12 cellular contexts compared by ENCODE assay signal in the genomic region with DNA sequence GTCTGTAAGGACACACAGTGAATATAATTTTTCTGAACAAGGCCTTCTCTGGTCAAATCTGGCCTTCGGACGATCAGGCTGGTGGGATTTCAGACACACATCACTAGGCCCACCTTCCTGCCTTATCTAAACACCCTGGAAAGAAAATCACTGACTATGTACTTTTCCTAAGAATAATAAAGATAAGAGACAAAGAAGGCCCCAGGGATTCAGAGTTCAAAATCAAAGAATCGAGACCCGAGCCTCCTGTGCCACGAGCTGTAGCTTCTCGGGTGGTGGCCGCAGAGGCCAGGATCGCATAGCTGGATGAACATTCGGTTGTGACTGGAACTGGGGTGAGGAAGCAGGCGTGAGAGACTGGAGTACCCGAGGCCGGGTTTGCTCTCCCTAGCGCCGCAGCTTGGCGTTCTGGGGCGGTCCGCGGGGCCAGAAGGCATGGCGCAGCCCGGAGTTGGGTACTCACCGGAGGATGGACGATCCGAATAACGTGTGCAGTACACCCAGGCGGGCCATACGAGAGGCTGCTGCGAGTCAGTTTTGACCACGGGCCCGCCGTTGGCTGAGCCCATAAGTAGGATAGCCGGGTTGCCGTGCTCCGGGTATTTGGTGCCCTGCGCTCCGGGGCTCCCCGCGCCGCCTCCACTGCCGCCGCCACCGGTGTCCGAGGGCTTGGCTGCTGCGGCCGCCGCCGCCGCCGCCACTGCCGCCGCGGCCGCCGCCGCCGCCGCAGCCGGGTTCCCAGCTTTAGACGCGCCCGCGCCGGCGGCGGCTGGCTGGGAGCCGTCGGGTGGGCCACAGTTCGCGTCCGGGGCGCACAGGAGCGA. TPM values are rescaled to one million over a fixed set of nuclear protein-coding genes. Genes with fewer than 3 reads are reported as not detected.
DNase-seq lines count a peak whose midpoint lies in the region; ATAC-seq, FAIRE-seq and TF ChIP-seq lines count a peak whose summit lies in the region.
"Had no signal": no experiment of that assay in that cellular context is flagged by ENCODE, and none has a peak within 500 bp of the region (broad histone marks: within the 10 kb centered on the region; RNA-seq: fewer than 3 reads in every experiment).

No MANE protein-coding gene starts in this region.

- H3K36me3 ChIP-seq in HepG2 (replicated peaks in 1 of 2; ENCODE audit: control insufficient read depth in 1 of 2, insufficient read depth in 2 of 2, low read length in 2 of 2) (no peaks in the 10 kb centered on the region; a peak in 1 of 5 replicates), right lobe of liver (no peaks in the 10 kb centered on the region)
- H3K36me3 ChIP-seq: heart right ventricle had no signal

- 29% methylated on average over 24 of the region's 71 CpGs for WGBS in HepG2 (ENCODE audit: low lambda C conversion rate)
- WGBS in right lobe of liver (ENCODE audit: insufficient coverage, low coverage, low lambda C conversion rate, missing lambda C conversion rate) = 6% methylated on average over 15 of the region's 71 CpGs

- POLR2A ChIA-PET in HepG2 (lab: Yijun Ruan, JAX) = no interaction called here

- H3K4me2 ChIP-seq in HepG2 (ENCODE audit: low read depth, low read length) = no peak overlapping the region

- TF ChIP-seq CTCF in HepG2 (CRISPR knock-in tag; IDR thresholded peaks at IDR 0.05) = no peak
- TF ChIP-seq CTCF in right lobe of liver (IDR thresholded peaks at IDR 0.05) = no peak

- no peak for DNase-seq in HepG2 (ENCODE audit: low spot score)
- no peak for DNase-seq in right lobe of liver
- DNase-seq in myocyte (ENCODE audit: low read depth) = peak; percentile 57
- no peak for DNase-seq in effector CD4-positive, alpha-beta T cell
- no peak for DNase-seq in NCI-H524 treated with DMSO at 0.1 percent for 48 hours (lab: John Stamatoyannopoulos, UW)
- DNase-seq in islet precursor cell = no peak
- no peak for DNase-seq in D341Med (ENCODE audit: low spot score)
- DNase-seq: EL, heart right ventricle, NCI-H187 treated with DMSO at 0.1 percent for 48 hours had no signal

- H3K27ac Mint-ChIP-seq in activated naive CD8-positive, alpha-beta T cell = no peak overlapping the region

- H3K4me3 Mint-ChIP-seq in activated naive CD8-positive, alpha-beta T cell = peak overlapping the region; percentile 71

- H3K9ac ChIP-seq in HepG2 (ENCODE audit: insufficient read depth, low read depth, low read length) = no peak overlapping the region
- H3K9ac ChIP-seq: parathyroid adenoma had no signal

- TF ChIP-seq RAD21 in HepG2 (CRISPR knock-in tag; IDR thresholded peaks at IDR 0.05) = no peak

- TF ChIP-seq POLR2A in HepG2 (IDR thresholded peaks at IDR 0.05; ENCODE audit: insufficient read depth in 1 of 2, low read depth in 2 of 2, low read length in 2 of 2) (no peak), right lobe of liver (IDR thresholded peaks at IDR 0.05) (no peak)

- no peak for TF ChIP-seq EP300 in HepG2 (IDR thresholded peaks at IDR 0.05; ENCODE audit: low read depth in 2 of 2, low read length in 2 of 2)
- TF ChIP-seq EP300 in HepG2 (CRISPR knock-in tag; IDR thresholded peaks at IDR 0.05; ENCODE audit: borderline replicate concordance) = no peak

- CTCF ChIA-PET in HepG2 (lab: Yijun Ruan, JAX; ENCODE audit: low intra/inter-chr PET ratio, low total read pairs) = no interaction called here

- H3K9me3 ChIP-seq in HepG2 (ENCODE audit: low read length) = no peaks in the 10 kb centered on the region
- no peaks in the 10 kb centered on the region for H3K9me3 ChIP-seq in right lobe of liver
- H3K9me3 ChIP-seq: heart right ventricle had no signal

- H3K79me2 ChIP-seq in HepG2 (ENCODE audit: insufficient read depth, low read length) = no peaks in the 10 kb centered on the region
- H3K79me2 ChIP-seq: parathyroid adenoma had no signal

- H3K4me1 ChIP-seq in HepG2 (ENCODE audit: insufficient read depth, low read length) (no peaks in the 10 kb centered on the region), right lobe of liver (peaks cover 0 to 21% (median 0%) of the 10 kb centered on the region in 4 donors)
- H3K4me1 ChIP-seq: parathyroid adenoma had no signal

- no peaks in the 10 kb centered on the region for H3K36me3 Mint-ChIP-seq in activated naive CD8-positive, alpha-beta T cell

- no peak overlapping the region for H2AFZ ChIP-seq in HepG2 (ENCODE audit: low read length)
- H2AFZ ChIP-seq: parathyroid adenoma had no signal

- no peaks in the 10 kb centered on the region for H4K20me1 ChIP-seq in HepG2 (ENCODE audit: insufficient read depth, low read length)

- H3K27me3 ChIP-seq in HepG2 (ENCODE audit: control insufficient read depth in 1 of 2, insufficient read depth in 2 of 2, low read length in 2 of 2) = peaks cover 16 to 86% of the 10 kb centered on the region in 2 experiments
- H3K27me3 ChIP-seq in right lobe of liver = peaks cover 43 to 74% of the 10 kb centered on the region in 2 donors

- H3K27me3 Mint-ChIP-seq in activated naive CD8-positive, alpha-beta T cell = peaks cover 54% of the 10 kb centered on the region

- no TSS peak for BruUV-seq in HepG2 (replicated peaks; lab: Mats Ljungman, UMichigan)

- H3K27ac ChIP-seq in HepG2 (ENCODE audit: extremely low read length, insufficient read depth, low read length) (no peak overlapping the region), right lobe of liver (no peak overlapping the region)
- H3K27ac ChIP-seq: heart right ventricle, parathyroid adenoma had no signal

- ATAC-seq in HepG2 = no peak; the same call in 1 of the 3 replicates
- no peak for ATAC-seq in right lobe of liver

- H3K4me1 Mint-ChIP-seq in activated naive CD8-positive, alpha-beta T cell (ENCODE audit: low read depth) = peaks cover 44% of the 10 kb centered on the region

- no peaks in the 10 kb centered on the region for H3K9me3 Mint-ChIP-seq in activated naive CD8-positive, alpha-beta T cell (ENCODE audit: low read depth)

- H3K4me3 ChIP-seq in HepG2 (replicated peaks in 1 of 3; ENCODE audit: insufficient read depth in 1 of 3, low read depth in 2 of 3, low read length in 3 of 3) (no peak overlapping the region), right lobe of liver (no peak overlapping the region)

- in situ Hi-C loops in HepG2 (cut with HindIII; ENCODE audit: extremely low pct_ligation_motif_present, low pct_unique_long_range_greater_than_20kb) = no loop called here

- FAIRE-seq in HepG2 (lab: Jason Lieb, UNC) = no peak

- intact Hi-C loops in HepG2 (cut with micrococcal nuclease; ENCODE audit: unreplicated experiment) (no loop called here), right lobe of liver (cut with DNase I) (no loop called here)

TF ChIP-seq in HepG2, 621 proteins besides CTCF, POLR2A, EP300 and RAD21:
- TF ChIP-seq EZH2 (conservative IDR thresholded peaks at IDR 0.05; ENCODE audit: low read depth, low read length) = peak; percentile 86; the same call in 1 of the 2 replicates
- no peak for TF ChIP-seq ZNF138 (CRISPR knock-in tag; IDR thresholded peaks at IDR 0.05; ENCODE audit: low read depth)

RNA-seq across cellular contexts. Expression of a gene that starts 1.4 kb away (rescaled TPM):
- total RNA-seq in HepG2 (2016; rRNA removed; fragmentation: Illumina TruSeq; extraction: Trizol) (not detected in 2 replicates), right lobe of liver (not detected), myocyte (5.1 and 8.1 TPM in 2 replicates)
- not detected in 2 replicates for total RNA-seq in HepG2 (2016; cell fraction: cytosol; rRNA removed; fragmentation: Illumina TruSeq; extraction: Trizol; ENCODE audit: low read depth)
- total RNA-seq in HepG2 (2016; cell fraction: insoluble cytoplasmic fraction; rRNA removed; fragmentation: Illumina TruSeq; extraction: Trizol) = not detected in 2 replicates
- total RNA-seq in HepG2 (2016; cell fraction: membrane; rRNA removed; fragmentation: Illumina TruSeq; extraction: Trizol) = not detected in 2 replicates
- not detected in 2 replicates for total RNA-seq in HepG2 (2016; cell fraction: nucleus; rRNA removed; fragmentation: Illumina TruSeq; extraction: Trizol)
- polyA plus RNA-seq in HepG2 (2011; rRNA removed) = not detected in 2 replicates
- not detected in 2 replicates for polyA plus RNA-seq in HepG2 (2011; cell fraction: cytosol; rRNA removed)
- polyA plus RNA-seq in HepG2 (2011; cell fraction: nucleus; rRNA removed) = not detected in 2 replicates
- not detected in 2 replicates for polyA plus RNA-seq in HepG2 (2012)
- polyA plus RNA-seq in HepG2 (2016; cell fraction: cytosol; fragmentation: Illumina TruSeq; extraction: Trizol; ENCODE audit: low read depth) = not detected in 2 replicates
- polyA plus RNA-seq in HepG2 (2016; cell fraction: insoluble cytoplasmic fraction; fragmentation: Illumina TruSeq; extraction: Trizol; ENCODE audit: low read depth) = not detected in 2 replicates
- polyA plus RNA-seq in HepG2 (2016; cell fraction: membrane; fragmentation: Illumina TruSeq; extraction: Trizol; ENCODE audit: low read depth) = not detected in 2 replicates
- not detected in 2 replicates for polyA plus RNA-seq in HepG2 (2016; cell fraction: nucleus; fragmentation: Illumina TruSeq; extraction: Trizol; ENCODE audit: insufficient read depth, low read depth)
- polyA minus RNA-seq in HepG2 (2011; rRNA and poly(A)+ RNA removed; ENCODE audit: low replicate concordance) = not detected in 2 replicates
- polyA minus RNA-seq in HepG2 (2011; cell fraction: cytosol; rRNA and poly(A)+ RNA removed) = not detected in 2 replicates
- not detected in 2 replicates for polyA minus RNA-seq in HepG2 (2011; cell fraction: nucleus; rRNA and poly(A)+ RNA removed)
- 7.7 TPM for polyA plus RNA-seq in myocyte (2012)
- polyA plus RNA-seq: heart right ventricle had no signal
